Comparison of ENCODE assay signal across 9 cellular contexts in the genomic region with DNA sequence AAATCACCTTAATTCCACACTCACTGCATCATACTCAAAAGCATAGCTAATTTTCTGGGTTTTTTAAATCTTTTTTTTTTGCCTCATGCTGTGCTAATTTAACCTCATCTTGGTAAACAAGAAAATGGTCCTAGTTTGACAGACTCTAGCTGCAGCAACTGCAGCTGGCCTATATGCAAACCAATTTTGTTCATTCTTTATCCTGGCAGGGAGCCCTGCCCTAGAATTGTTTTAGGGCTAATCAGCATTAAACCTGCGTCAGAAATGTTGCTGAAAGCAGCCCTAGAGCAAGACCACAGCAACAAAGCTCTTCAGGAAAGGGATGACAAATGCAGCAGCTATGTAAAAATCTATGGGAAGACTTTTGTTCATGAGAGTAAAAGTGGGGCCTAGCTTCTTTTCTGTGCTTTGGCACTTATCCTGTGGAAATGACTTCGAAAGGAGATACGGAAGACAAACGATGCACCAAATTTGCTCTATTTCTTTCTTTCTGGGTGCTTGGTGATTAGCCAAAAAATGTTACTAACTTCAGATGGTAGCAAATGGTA.
DNase-seq lines count a peak whose midpoint lies in the region; ATAC-seq and TF ChIP-seq lines count a peak whose summit lies in the region.
"Had no signal": no experiment of that assay in that cellular context is flagged by ENCODE, and none has a peak within 500 bp of the region (broad histone marks: within the 10 kb centered on the region; RNA-seq: fewer than 3 reads in every experiment).

No MANE protein-coding gene starts in this region.

- in situ Hi-C loops in KBM-7 (cut with MboI; ENCODE audit: low pct_unique_long_range_greater_than_20kb, low sequenced_read_pairs), result no loop called here

- ATAC-seq in GM21825 (IDR thresholded peaks at IDR 0.05; ENCODE audit: unreplicated experiment), result no peak

- H3K4me1 Mint-ChIP-seq in nephron, result peaks cover 39% of the 10 kb centered on the region

- H3K4me3 Mint-ChIP-seq in nephron, result peak overlapping the region in 1 of 3 experiments; percentile 20

- peak overlapping the region; percentile 85 to 92 (median 92) for H3K27ac Mint-ChIP-seq in nephron

- H3K36me3 Mint-ChIP-seq in nephron (ENCODE audit: low read depth), result no peaks in the 10 kb centered on the region

- TF ChIP-seq CTCF in nephron (IDR thresholded peaks at IDR 0.05; ENCODE audit: unreplicated experiment in 3 of 3), result no peak

- DNase-seq in EL (peak; percentile 99), NCI-H2227 (lab: John Stamatoyannopoulos, UW; ENCODE audit: unreplicated experiment) (peak; percentile 19), dermis microvascular lymphatic vessel endothelial cell (ENCODE audit: low read depth in 2 of 2) (peak; percentile 81 to 96), NCI-H510A treated with DMSO at 0.1 percent for 48 hours (lab: John Stamatoyannopoulos, UW) (no peak), KBM-7 (no peak)
- DNase-seq in stimulated activated CD4-positive, alpha-beta T cell treated with anti-CD3 and anti-CD28 coated beads, Interleukin-12 subunit alpha, Interleukin-12 subunit beta, amount 100 ng/mL, for 4 hours, result no peak
- DNase-seq: upper lobe of left lung had no signal

- no peaks in the 10 kb centered on the region for H3K27me3 Mint-ChIP-seq in nephron (ENCODE audit: low read depth)

- no peaks in the 10 kb centered on the region for H3K9me3 Mint-ChIP-seq in nephron

Comparison
In these comparisons a context has a peak if more than half of its experiments do, and no peak if none do; other contexts are left out.
1. DNase-seq: peak in EL (single experiment), NCI-H2227 (single experiment) and dermis microvascular lymphatic vessel endothelial cell (2 of 2); none in NCI-H510A treated with DMSO at 0.1 percent for 48 hours (single experiment), KBM-7 (single experiment) and stimulated activated CD4-positive, alpha-beta T cell treated with anti-CD3 and anti-CD28 coated beads, Interleukin-12 subunit alpha, Interleukin-12 subunit beta, amount 100 ng/mL, for 4 hours (single experiment).